In genomic region chr2:20164061-20164733, GRCh38 we compare ENCODE assay signal across 11 cellular contexts.
DNase-seq lines count a peak whose midpoint lies in the region; ATAC-seq and TF ChIP-seq lines count a peak whose summit lies in the region.
"Had no signal": no experiment of that assay in that cellular context is flagged by ENCODE, and none has a peak within 500 bp of the region (broad histone marks: within the 10 kb centered on the region; RNA-seq: fewer than 3 reads in every experiment).

No MANE protein-coding gene starts in this region.

- H3K27me3 ChIP-seq in trophoblast cell (ENCODE audit: insufficient read depth, low read length) (no peaks in the 10 kb centered on the region), sigmoid colon (no peaks in the 10 kb centered on the region)

- no peaks in the 10 kb centered on the region for H3K79me2 ChIP-seq in trophoblast cell (ENCODE audit: control insufficient read depth, insufficient read depth, low read length, poor library complexity)

- no peak overlapping the region for H2BK5ac ChIP-seq in trophoblast cell (ENCODE audit: low read depth, low read length, poor library complexity)

- H3K27ac ChIP-seq in trophoblast cell (ENCODE audit: low read depth, low read length) (no peak overlapping the region), sigmoid colon (no peak overlapping the region)

- intact Hi-C loops in sigmoid colon (cut with DNase I) = no loop called here

- H3K4me3 ChIP-seq in trophoblast cell (ENCODE audit: low read depth, low read length) = peak overlapping the region; percentile 61
- no peak overlapping the region for H3K4me3 ChIP-seq in sigmoid colon

- TF ChIP-seq CTCF in WTC11 (IDR thresholded peaks at IDR 0.05) (no peak), sigmoid colon (IDR thresholded peaks at IDR 0.05) (no peak)

- no peak overlapping the region for H3K4me2 ChIP-seq in trophoblast cell (ENCODE audit: low read length)

- no peak overlapping the region for H3K9ac ChIP-seq in trophoblast cell (ENCODE audit: low read length)

- H3K36me3 ChIP-seq in trophoblast cell (ENCODE audit: control insufficient read depth in 1 of 2, insufficient read depth in 2 of 2, low read length in 2 of 2) = no peaks in the 10 kb centered on the region
- H3K36me3 ChIP-seq in sigmoid colon = no peaks in the 10 kb centered on the region

- ATAC-seq in WTC11 = peak; percentile 55
- ATAC-seq in GM21723 (IDR thresholded peaks at IDR 0.05; ENCODE audit: unreplicated experiment) = no peak

- no peak for TF ChIP-seq EP300 in sigmoid colon (IDR thresholded peaks at IDR 0.05)

- H2AK5ac ChIP-seq in trophoblast cell (ENCODE audit: low read length) = no peak overlapping the region

- no peak overlapping the region for H4K91ac ChIP-seq in trophoblast cell (ENCODE audit: low read depth, low read length)

- H3K4me1 Mint-ChIP-seq in WTC11 = no peaks in the 10 kb centered on the region
- H3K4me1 Mint-ChIP-seq: central memory CD8-positive, alpha-beta T cell; natural killer cell had no signal

- H3K79me1 ChIP-seq in trophoblast cell (ENCODE audit: low read length) = no peaks in the 10 kb centered on the region

- no peak overlapping the region for H3K18ac ChIP-seq in trophoblast cell (ENCODE audit: low read length)

- no peak overlapping the region for H3K4me3 Mint-ChIP-seq in WTC11
- H3K4me3 Mint-ChIP-seq: central memory CD8-positive, alpha-beta T cell; natural killer cell had no signal

- no peak overlapping the region for H3K14ac ChIP-seq in trophoblast cell (ENCODE audit: low read length)

- H3K4ac ChIP-seq in trophoblast cell (ENCODE audit: low read depth, low read length) = no peak overlapping the region

- H3K9me3 ChIP-seq in trophoblast cell (ENCODE audit: insufficient read depth, low read depth, low read length) = peaks cover 10% of the 10 kb centered on the region
- H3K9me3 ChIP-seq in sigmoid colon = no peaks in the 10 kb centered on the region

- POLR2A ChIA-PET in WTC11 (lab: Charles Lee) = interaction anchor here (0.9 kb wide), 1 partner anchor 27 kb away, joined by 3 read pairs; no protein-coding TSS in a partner anchor

- H3K27me3 Mint-ChIP-seq in WTC11 (ENCODE audit: low read depth) = no peaks in the 10 kb centered on the region; the same call in 1 of the 2 replicates

- H2BK120ac ChIP-seq in trophoblast cell (ENCODE audit: insufficient read depth, low read length, poor library complexity) = no peak overlapping the region

- DNase-seq in NCI-H510A treated with DMSO at 0.1 percent for 48 hours (lab: John Stamatoyannopoulos, UW) (peak; percentile 58), NCI-H510A (lab: John Stamatoyannopoulos, UW) (no peak), M059J (ENCODE audit: low read depth) (peak; percentile 59), WTC11 (ENCODE audit: low spot score) (no peak), trophoblast cell (no peak), NCI-H1930 (lab: John Stamatoyannopoulos, UW) (no peak), sigmoid colon (no peak)
- DNase-seq: Karpas-422, natural killer cell had no signal

- no peak overlapping the region for H2BK12ac ChIP-seq in trophoblast cell (ENCODE audit: low read length)

- no peak overlapping the region for H2AFZ ChIP-seq in trophoblast cell (ENCODE audit: insufficient read depth, low read length, poor library complexity)

- peaks cover 8 to 16% of the 10 kb centered on the region in 2 experiments for H3K4me1 ChIP-seq in trophoblast cell (ENCODE audit: control insufficient read depth in 1 of 2, insufficient read depth in 2 of 2, low read length in 2 of 2)
- H3K4me1 ChIP-seq in sigmoid colon = no peaks in the 10 kb centered on the region

- H4K12ac ChIP-seq in trophoblast cell (ENCODE audit: low read depth, low read length) = no peak overlapping the region

- peaks cover 10% of the 10 kb centered on the region for H3K9me3 Mint-ChIP-seq in WTC11
- H3K9me3 Mint-ChIP-seq: central memory CD8-positive, alpha-beta T cell; natural killer cell had no signal

- no peaks in the 10 kb centered on the region for H3K36me3 Mint-ChIP-seq in WTC11
- H3K36me3 Mint-ChIP-seq: natural killer cell had no signal

- no peak overlapping the region for H4K8ac ChIP-seq in trophoblast cell (ENCODE audit: low read depth, low read length)

- no peak overlapping the region for H3K27ac Mint-ChIP-seq in WTC11
- H3K27ac Mint-ChIP-seq: natural killer cell had no signal

- no peak for TF ChIP-seq POLR2A in sigmoid colon (IDR thresholded peaks at IDR 0.05)

- H3K23ac ChIP-seq in trophoblast cell (ENCODE audit: low read length) = no peak overlapping the region

- CTCF ChIA-PET in WTC11 (lab: Charles Lee) = interaction anchor here (1.3 kb wide), 1 partner anchor 27 kb away, joined by 3 read pairs; no protein-coding TSS in a partner anchor

- WGBS in trophoblast cell (ENCODE audit: extremely low coverage, insufficient coverage, insufficient read length) = no CpG with 5 or more reads among the region's 10 CpGs
- WGBS in sigmoid colon, 2 donors = 74 to 78% methylated on average over 10 of the region's 10 CpGs

TF ChIP-seq in WTC11, 78 proteins besides CTCF, POLR2A, EP300 and RAD21:
- TF ChIP-seq RELA (CRISPR knock-in tag; IDR thresholded peaks at IDR 0.05; ENCODE audit: borderline replicate concordance) (no peak), AR (CRISPR knock-in tag; IDR thresholded peaks at IDR 0.05) (no peak), JUN (CRISPR knock-in tag; IDR thresholded peaks at IDR 0.05) (no peak), GTF2I (CRISPR knock-in tag; conservative IDR thresholded peaks at IDR 0.05) (no peak), ZNF423 (CRISPR knock-in tag; IDR thresholded peaks at IDR 0.05) (no peak)
TF ChIP-seq in WTC11: peak in this region for 0.

Comparison
In these comparisons a context has a peak if more than half of its experiments do, and no peak if none do; other contexts are left out.
1. DNase-seq: peak in NCI-H510A treated with DMSO at 0.1 percent for 48 hours (single experiment) and M059J (single experiment); none in NCI-H510A (single experiment), WTC11 (single experiment), trophoblast cell (0 of 2), NCI-H1930 (0 of 2) and sigmoid colon (single experiment).